In genomic region chr5:60590172-60590571, GRCh38 we compare ENCODE assay signal across 31 cellular contexts.
"Had no signal": no experiment of that assay in that cellular context is flagged by ENCODE, and none has a peak within 500 bp of the region (broad histone marks: within the 10 kb centered on the region; RNA-seq: fewer than 3 reads in every experiment).

No MANE protein-coding gene starts in this region.

- H3K27me3 ChIP-seq: neural progenitor cell, ovary, spleen, stomach, thyroid gland, tibial nerve, upper lobe of left lung, vagina had no signal

- H3K9ac ChIP-seq: neural progenitor cell, parathyroid adenoma had no signal

- H3K27ac Mint-ChIP-seq: naive thymus-derived CD4-positive, alpha-beta T cell; natural killer cell; nephron; neural progenitor cell; progenitor cell of endocrine pancreas; stimulated activated memory B cell treated with anti-CD40 and anti-IgM and Interleukin-4, amounts not matched to agents 10 μg/mL and 1 μg/mL and 100 μg/mL, for 72 hours; stimulated activated naive CD8-positive, alpha-beta T cell treated with anti-CD3 and anti-CD28 coated beads, Interleukin-15, Interleukin-2, amounts not matched to agents 100 ng/mL and 50 ng/mL, for 24 hours had no signal

- H3K79me2 ChIP-seq: parathyroid adenoma had no signal

- H3K27me3 Mint-ChIP-seq: naive thymus-derived CD4-positive, alpha-beta T cell; progenitor cell of endocrine pancreas; stimulated activated memory B cell treated with anti-CD40 and anti-IgM and Interleukin-4, amounts not matched to agents 10 μg/mL and 1 μg/mL and 100 μg/mL, for 72 hours; stimulated activated naive CD8-positive, alpha-beta T cell treated with anti-CD3 and anti-CD28 coated beads, Interleukin-15, Interleukin-2, amounts not matched to agents 100 ng/mL and 50 ng/mL, for 24 hours had no signal

- H3K36me3 Mint-ChIP-seq: natural killer cell; stimulated activated memory B cell treated with anti-CD40 and anti-IgM and Interleukin-4, amounts not matched to agents 10 μg/mL and 1 μg/mL and 100 μg/mL, for 72 hours had no signal

- H3K4me2 ChIP-seq: neural progenitor cell, smooth muscle cell had no signal

- H3K36me3 ChIP-seq: ovary, spleen, stomach, thoracic aorta, thyroid gland, tibial nerve, upper lobe of left lung, vagina had no signal

- ATAC-seq: naive thymus-derived CD4-positive, alpha-beta T cell; natural killer cell; psoas muscle; right cardiac atrium; sciatic nerve; stimulated activated memory B cell treated with anti-CD40 and anti-IgM and Interleukin-4, amounts not matched to agents 10 μg/mL and 1 μg/mL and 100 μg/mL, for 72 hours had no signal

- H3K4me1 ChIP-seq: neural progenitor cell, parathyroid adenoma, psoas muscle, spleen, thyroid gland, tibial nerve, upper lobe of left lung, vagina had no signal

- H2AFZ ChIP-seq: neural progenitor cell, parathyroid adenoma had no signal

- H3K27ac ChIP-seq: neural progenitor cell, ovary, parathyroid adenoma, psoas muscle, skin epidermis, spleen, stomach, thoracic aorta, thyroid gland, tibial nerve, upper lobe of left lung, vagina had no signal

- H3K4me1 Mint-ChIP-seq: naive thymus-derived CD4-positive, alpha-beta T cell; neural progenitor cell had no signal

- H3K9me3 ChIP-seq: ovary, psoas muscle, spleen, stomach, thoracic aorta, thyroid gland, tibial nerve, upper lobe of left lung, vagina had no signal

- H3K4me3 ChIP-seq: neural progenitor cell, ovary, psoas muscle, skin epidermis, smooth muscle cell, spleen, stomach, thoracic aorta, thyroid gland, tibial nerve, upper lobe of left lung, vagina had no signal

- FAIRE-seq: urothelium cell line had no signal

- H3K9me3 Mint-ChIP-seq: neural progenitor cell; stimulated activated memory B cell treated with anti-CD40 and anti-IgM and Interleukin-4, amounts not matched to agents 10 μg/mL and 1 μg/mL and 100 μg/mL, for 72 hours; stimulated activated naive CD8-positive, alpha-beta T cell treated with anti-CD3 and anti-CD28 coated beads, Interleukin-15, Interleukin-2, amounts not matched to agents 100 ng/mL and 50 ng/mL, for 24 hours had no signal

- DNase-seq: naive thymus-derived CD4-positive, alpha-beta T cell; natural killer cell; occipital lobe; ovary; posterior cingulate gyrus; psoas muscle; right cardiac atrium; spleen; stimulated activated CD4-positive, alpha-beta T cell treated with anti-CD3 and anti-CD28 coated beads, Interleukin-12 subunit alpha, Interleukin-12 subunit beta, amount 100 ng/mL, for 4 hours; stimulated activated CD4-positive, alpha-beta T cell treated with anti-CD3 and anti-CD28 coated beads, Interleukin-1b, Interleukin-23, amount 100 ng/mL, for 48 hours; stimulated activated CD4-positive, alpha-beta T cell treated with anti-CD3 and anti-CD28 coated beads, Interleukin-4, amount 100 ng/mL, for 1 hour; stimulated activated CD4-positive, alpha-beta T cell treated with anti-CD3 and anti-CD28 coated beads, Interleukin-4, amount 100 ng/mL, for 4 hours; stimulated activated CD8-positive, alpha-beta memory T cell treated with anti-CD3 and anti-CD28 coated beads, Interleukin-4, amount 100 ng/mL, for 48 hours; stimulated activated naive CD4-positive, alpha-beta T cell treated with Interleukin-2 at 50 U/mL for 16 hours; stomach; thyroid gland; trophoblast cell; upper lobe of left lung had no signal

- H3K4me3 Mint-ChIP-seq: naive thymus-derived CD4-positive, alpha-beta T cell; natural killer cell; nephron; neural progenitor cell; stimulated activated memory B cell treated with anti-CD40 and anti-IgM and Interleukin-4, amounts not matched to agents 10 μg/mL and 1 μg/mL and 100 μg/mL, for 72 hours; stimulated activated naive CD8-positive, alpha-beta T cell treated with anti-CD3 and anti-CD28 coated beads, Interleukin-15, Interleukin-2, amounts not matched to agents 100 ng/mL and 50 ng/mL, for 24 hours had no signal
